ENCODE assay signal across 1 cellular context in the genomic region with DNA sequence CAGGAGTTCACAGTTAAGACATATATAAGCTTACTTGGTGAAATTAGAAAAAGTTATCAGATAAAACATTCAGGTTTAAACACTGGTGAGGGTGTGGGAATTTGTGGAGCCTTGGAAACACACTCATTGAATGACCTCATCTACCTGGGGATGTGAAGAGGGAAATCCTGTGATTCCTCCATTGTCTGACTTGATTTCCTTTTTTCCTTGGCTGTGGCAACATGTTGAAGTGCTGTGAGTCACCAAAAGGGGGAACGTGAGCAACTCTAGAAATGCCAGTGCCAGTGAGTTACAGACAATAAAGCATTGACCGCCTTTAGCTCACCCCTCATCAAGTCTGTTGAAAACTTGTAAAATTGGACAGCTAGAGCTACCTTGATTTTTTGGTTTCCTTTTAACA.
A peak's percentile ranks its signal among the peaks of the same experiment; 100 is the strongest.
TF ChIP-seq lines count a peak whose summit lies in the region.

No MANE protein-coding gene starts in this region.

TF ChIP-seq in H1, 55 proteins besides CTCF, POLR2A, EP300 and RAD21:
- TF ChIP-seq ASH2L (IDR thresholded peaks at IDR 0.05; ENCODE audit: low read length) (no peak), PHF8 (conservative IDR thresholded peaks at IDR 0.05; ENCODE audit: low read depth, low read length) (no peak), BACH1 (IDR thresholded peaks at IDR 0.05; ENCODE audit: low read length) (no peak), CBX5 (IDR thresholded peaks at IDR 0.05; ENCODE audit: low read depth, low read length) (no peak), CREB1 (IDR thresholded peaks at IDR 0.05) (no peak), SRF (IDR thresholded peaks at IDR 0.05; ENCODE audit: low read depth, low read length) (no peak), RBBP5 (IDR thresholded peaks at IDR 0.05; ENCODE audit: borderline replicate concordance, low read depth, low read length) (no peak), TEAD4 (IDR thresholded peaks at IDR 0.05; ENCODE audit: low read depth, low read length) (no peak), POLR2AphosphoS5 (IDR thresholded peaks at IDR 0.05; ENCODE audit: low read depth, low read length) (no peak), JUND (IDR thresholded peaks at IDR 0.05; ENCODE audit: low read length) (peak; percentile 40; the same call in 1 of the 2 replicates), TCF12 (IDR thresholded peaks at IDR 0.05; ENCODE audit: low read depth, low read length) (no peak), JUN (IDR thresholded peaks at IDR 0.05; ENCODE audit: low read depth, low read length) (peak; percentile 33; the same call in 1 of the 2 replicates), EZH2 (IDR thresholded peaks at IDR 0.05; ENCODE audit: low read depth, low read length, severe bottlenecking) (no peak), KDM5A (IDR thresholded peaks at IDR 0.05; ENCODE audit: low read length) (no peak)
- TF ChIP-seq, protein P1, sequence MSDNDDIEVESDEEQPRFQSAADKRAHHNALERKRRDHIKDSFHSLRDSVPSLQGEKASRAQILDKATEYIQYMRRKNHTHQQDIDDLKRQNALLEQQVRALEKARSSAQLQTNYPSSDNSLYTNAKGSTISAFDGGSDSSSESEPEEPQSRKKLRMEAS (IDR thresholded peaks at IDR 0.05): no peak
- TF ChIP-seq, protein P2, sequence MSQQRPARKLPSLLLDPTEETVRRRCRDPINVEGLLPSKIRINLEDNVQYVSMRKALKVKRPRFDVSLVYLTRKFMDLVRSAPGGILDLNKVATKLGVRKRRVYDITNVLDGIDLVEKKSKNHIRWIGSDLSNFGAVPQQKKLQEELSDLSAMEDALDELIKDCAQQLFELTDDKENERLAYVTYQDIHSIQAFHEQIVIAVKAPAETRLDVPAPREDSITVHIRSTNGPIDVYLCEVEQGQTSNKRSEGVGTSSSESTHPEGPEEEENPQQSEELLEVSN (IDR thresholded peaks at IDR 0.05): no peak
